ENCODE assay signal across 8 cellular contexts in genomic region chr11:10307411-10308207, GRCh38. TPM values are rescaled to one million over a fixed set of nuclear protein-coding genes. Genes with fewer than 3 reads are reported as not detected.
DNase-seq lines count a peak whose midpoint lies in the region; ATAC-seq and TF ChIP-seq lines count a peak whose summit lies in the region.

No MANE protein-coding gene starts in this region.

- peak; percentile 93 for TF ChIP-seq CTCF in LNCaP clone FGC (IDR thresholded peaks at IDR 0.05; ENCODE audit: control insufficient read depth, extremely low read depth, insufficient read depth)

- no peaks in the 10 kb centered on the region for H3K36me3 ChIP-seq in aorta (ENCODE audit: control insufficient read depth in 1 of 2, insufficient read depth in 2 of 2, low read length in 1 of 2)

- H3K27me3 ChIP-seq in right cardiac atrium (ENCODE audit: control insufficient read depth, insufficient read depth) (no peaks in the 10 kb centered on the region), aorta (ENCODE audit: control insufficient read depth in 1 of 2, insufficient read depth in 2 of 2, low read length in 1 of 2) (no peaks in the 10 kb centered on the region)

- peak; percentile 72 for DNase-seq in GM04504 (ENCODE audit: low read depth)
- DNase-seq in H4 (ENCODE audit: low spot score) = peak; percentile 95
- no peak for DNase-seq in LNCaP clone FGC (ENCODE audit: low read depth)
- DNase-seq in amygdala (lab: John Stamatoyannopoulos, UW) = peak in 49 of 56 donors; percentile 21 to 86 (median 66)
- DNase-seq in right cardiac atrium = peak; percentile 83 to 94 (median 94)
- DNase-seq in putamen (ENCODE audit: low spot score) = peak; percentile 77
- peak; percentile 94 to 95 for DNase-seq in aorta

- H3K27ac ChIP-seq in right cardiac atrium (ENCODE audit: low read length) (peak overlapping the region; percentile 85), aorta (ENCODE audit: low read depth in 1 of 2, low read length in 2 of 2) (no peak overlapping the region)

- peaks cover 39% of the 10 kb centered on the region for H3K4me1 Mint-ChIP-seq in T-helper 1 cell treated with Interleukin-12 subunit alpha and Interleukin-12 subunit beta and Interleukin-4 antibody, amounts not matched to agents 30 μg/mL and 1 μg/mL, for 36 hours (ENCODE audit: low read depth)

- H3K27me3 Mint-ChIP-seq in T-helper 1 cell treated with Interleukin-12 subunit alpha and Interleukin-12 subunit beta and Interleukin-4 antibody, amounts not matched to agents 30 μg/mL and 1 μg/mL, for 36 hours (ENCODE audit: low read depth) = peaks cover 55% of the 10 kb centered on the region

- peaks cover 4% of the 10 kb centered on the region for H3K4me1 ChIP-seq in right cardiac atrium (ENCODE audit: control insufficient read depth, insufficient read depth, low read length)
- H3K4me1 ChIP-seq in aorta (ENCODE audit: control insufficient read depth in 1 of 2, insufficient read depth in 2 of 2, low read length in 2 of 2) = no peaks in the 10 kb centered on the region

- peaks cover 2% of the 10 kb centered on the region for H3K36me3 Mint-ChIP-seq in T-helper 1 cell treated with Interleukin-12 subunit alpha and Interleukin-12 subunit beta and Interleukin-4 antibody, amounts not matched to agents 30 μg/mL and 1 μg/mL, for 36 hours (ENCODE audit: low read depth)

- no peaks in the 10 kb centered on the region for H3K9me3 Mint-ChIP-seq in T-helper 1 cell treated with Interleukin-12 subunit alpha and Interleukin-12 subunit beta and Interleukin-4 antibody, amounts not matched to agents 30 μg/mL and 1 μg/mL, for 36 hours

- ATAC-seq in right cardiac atrium = peak; percentile 65 to 73
- ATAC-seq in aorta (ENCODE audit: low FRiP score) = peak; percentile 83

- intact Hi-C loops in right cardiac atrium (cut with DNase I) (loop anchor here (5.0 to 10.0 kb wide), 5 partner anchors 100 to 550 kb away; no protein-coding TSS in a partner anchor), aorta (cut with DNase I) (loop anchor here (1.0 to 10.0 kb wide), 6 partner anchors 15 to 550 kb away; no protein-coding TSS in a partner anchor)

- H3K9me3 ChIP-seq in right cardiac atrium (ENCODE audit: control insufficient read depth, low read length) = no peaks in the 10 kb centered on the region
- H3K9me3 ChIP-seq in aorta (ENCODE audit: control insufficient read depth, low read length) = no peaks in the 10 kb centered on the region

- H3K27ac Mint-ChIP-seq in T-helper 1 cell treated with Interleukin-12 subunit alpha and Interleukin-12 subunit beta and Interleukin-4 antibody, amounts not matched to agents 30 μg/mL and 1 μg/mL, for 36 hours = peak overlapping the region; percentile 71

- H3K4me3 ChIP-seq in LNCaP clone FGC (ENCODE audit: low read depth, low read length) (peak overlapping the region; percentile 37), right cardiac atrium (ENCODE audit: low read length) (peak overlapping the region; percentile 48), aorta (ENCODE audit: low read length in 2 of 2) (peak overlapping the region in 1 of 2 donors; percentile 37)

- 2% methylated on average over 61 of the region's 61 CpGs for WGBS in right cardiac atrium
- 2 to 4% methylated on average over 54 to 61 of the region's 61 CpGs for WGBS in aorta, 2 donors

- peak overlapping the region; percentile 86 for H3K4me3 Mint-ChIP-seq in T-helper 1 cell treated with Interleukin-12 subunit alpha and Interleukin-12 subunit beta and Interleukin-4 antibody, amounts not matched to agents 30 μg/mL and 1 μg/mL, for 36 hours

RNA-seq across cellular contexts. Expression of gene ADM, which starts 2.7 kb away (rescaled TPM):
- total RNA-seq in H4 (2014; rRNA removed; shearing (Covaris generic)) = 86.8 and 91.3 TPM in 2 replicates
- 100 to 1,000 TPM in 3 of 4 donors, 10 to 100 TPM in 1; 57.9 to 219 (median 166) TPM for total RNA-seq in right cardiac atrium
- 151 TPM for polyA plus RNA-seq in right cardiac atrium
- total RNA-seq in aorta = 10 to 100 TPM; 31.9 to 76.1 TPM
- polyA plus RNA-seq in aorta = 1 to 10 TPM; 1.5 to 3.1 TPM

RNA-seq across cellular contexts. Expression of gene SBF2, which starts 13.6 kb away (rescaled TPM):
- 15.2 and 27.0 TPM in 2 replicates for total RNA-seq in H4 (2014; rRNA removed; shearing (Covaris generic))
- total RNA-seq in right cardiac atrium (10 to 100 TPM; 20.5 to 32.2 (median 23.3) TPM), aorta (10 to 100 TPM; 76.8 to 82.0 TPM)
- polyA plus RNA-seq in right cardiac atrium (10.8 TPM), aorta (10 to 100 TPM in 1 of 2 donors, 1 to 10 TPM in 1; 6.4 to 18.3 TPM)
